ENCODE assay signal across 14 cellular contexts in the genomic region with DNA sequence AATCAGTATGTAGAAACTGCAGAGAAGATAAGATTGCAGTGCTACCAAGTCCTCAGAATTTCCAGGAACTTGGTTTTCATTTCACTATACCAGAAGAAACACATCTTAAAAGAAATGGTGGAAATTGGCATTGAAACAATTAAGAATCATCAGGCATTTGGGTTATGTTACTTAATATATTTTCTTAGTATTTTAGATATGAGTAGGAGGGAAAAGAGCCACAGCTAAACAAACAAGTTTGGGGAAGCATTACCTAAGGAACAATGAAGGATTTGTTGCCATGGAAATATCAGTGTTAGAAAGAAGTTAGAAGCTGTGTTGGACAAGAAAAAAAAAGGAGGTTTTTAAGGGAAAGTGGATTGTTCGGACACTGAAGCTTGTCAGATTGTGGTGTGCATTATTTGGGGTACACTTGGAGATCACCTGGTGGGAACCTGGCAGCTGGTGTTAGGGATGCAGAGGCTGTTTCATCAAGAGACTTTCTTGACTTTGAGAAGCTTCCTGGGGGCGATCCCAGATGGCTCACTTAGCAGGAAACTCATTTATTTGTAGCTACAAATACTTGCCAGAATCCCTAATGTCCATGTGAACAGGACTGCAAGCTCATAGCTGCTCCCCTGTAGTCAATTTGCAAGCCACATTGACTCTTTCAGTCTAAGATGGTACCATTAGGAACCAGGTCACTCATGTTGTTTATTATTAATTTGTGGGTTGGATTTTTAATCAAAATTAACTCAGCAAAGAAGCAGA.
"Had no signal": no experiment of that assay in that cellular context is flagged by ENCODE, and none has a peak within 500 bp of the region (broad histone marks: within the 10 kb centered on the region; RNA-seq: fewer than 3 reads in every experiment).

No MANE protein-coding gene starts in this region.

- H3K27me3 Mint-ChIP-seq: activated naive CD8-positive, alpha-beta T cell treated with anti-CD3 and anti-CD28 coated beads for 36 hours had no signal

- H3K36me3 ChIP-seq: esophagus muscularis mucosa, transverse colon had no signal

- FAIRE-seq: endometrium, keratinocyte had no signal

- H3K4me3 ChIP-seq: esophagus muscularis mucosa, transverse colon had no signal

- H3K9ac ChIP-seq: parathyroid adenoma had no signal

- H3K36me3 Mint-ChIP-seq: activated naive CD8-positive, alpha-beta T cell treated with anti-CD3 and anti-CD28 coated beads for 36 hours had no signal

- H3K27me3 ChIP-seq: esophagus muscularis mucosa, transverse colon had no signal

- H2AFZ ChIP-seq: parathyroid adenoma had no signal

- H3K9me3 Mint-ChIP-seq: activated naive CD8-positive, alpha-beta T cell treated with anti-CD3 and anti-CD28 coated beads for 36 hours; activated T-helper 1 cell treated with anti-CD3 and anti-CD28 coated beads, Interleukin-12 subunit alpha, Interleukin-12 subunit beta, Interleukin-2, Interleukin-4 antibody, amounts not matched to agents 30 ng/mL and 10 ng/mL and 1 ng/mL, durations not matched to agents 14 hours and 24 hours and 36 hours had no signal

- H3K4me3 Mint-ChIP-seq: activated naive CD8-positive, alpha-beta T cell treated with anti-CD3 and anti-CD28 coated beads for 36 hours; activated T-helper 1 cell treated with anti-CD3 and anti-CD28 coated beads, Interleukin-12 subunit alpha, Interleukin-12 subunit beta, Interleukin-2, Interleukin-4 antibody, amounts not matched to agents 30 ng/mL and 10 ng/mL and 1 ng/mL, durations not matched to agents 14 hours and 24 hours and 36 hours had no signal

- H3K9me3 ChIP-seq: esophagus muscularis mucosa, transverse colon had no signal

- DNase-seq: activated CD4-positive, alpha-beta T cell treated with anti-CD3 and anti-CD28 coated beads, Interleukin-2, amount 50 U/mL, for 1 hour; activated naive CD8-positive, alpha-beta T cell treated with anti-CD3 and anti-CD28 coated beads for 36 hours; foreskin fibroblast; hippocampal formation; stimulated activated CD4-positive, alpha-beta T cell treated with anti-CD3 and anti-CD28 coated beads, Interleukin-4, amount 100 ng/mL, for 4 hours; stimulated activated CD8-positive, alpha-beta memory T cell treated with anti-CD3 and anti-CD28 coated beads, Interleukin-4, amount 100 ng/mL, for 48 hours; stimulated activated naive CD4-positive, alpha-beta T cell treated with Interleukin-2 at 50 U/mL for 16 hours; transverse colon had no signal

- H3K4me1 Mint-ChIP-seq: activated naive CD8-positive, alpha-beta T cell treated with anti-CD3 and anti-CD28 coated beads for 36 hours had no signal

- H3K27ac ChIP-seq: esophagus muscularis mucosa, parathyroid adenoma, transverse colon had no signal

- H3K27ac Mint-ChIP-seq: activated naive CD8-positive, alpha-beta T cell treated with anti-CD3 and anti-CD28 coated beads for 36 hours; activated T-helper 1 cell treated with anti-CD3 and anti-CD28 coated beads, Interleukin-12 subunit alpha, Interleukin-12 subunit beta, Interleukin-2, Interleukin-4 antibody, amounts not matched to agents 30 ng/mL and 10 ng/mL and 1 ng/mL, durations not matched to agents 14 hours and 24 hours and 36 hours had no signal

- H3K79me2 ChIP-seq: parathyroid adenoma had no signal

- H3K4me1 ChIP-seq: esophagus muscularis mucosa, parathyroid adenoma, transverse colon had no signal

- ATAC-seq: left lobe of liver had no signal
